In genomic region chr22:36541831-36542391, GRCh38 we compare ENCODE assay signal across 9 cellular contexts. TPM values are rescaled to one million over a fixed set of nuclear protein-coding genes. Genes with fewer than 3 reads are reported as not detected.
DNase-seq lines count a peak whose midpoint lies in the region; ATAC-seq and TF ChIP-seq lines count a peak whose summit lies in the region.
"Had no signal": no experiment of that assay in that cellular context is flagged by ENCODE, and none has a peak within 500 bp of the region (broad histone marks: within the 10 kb centered on the region; RNA-seq: fewer than 3 reads in every experiment).

No MANE protein-coding gene starts in this region.

- H3K4me3 ChIP-seq in RWPE2 (ENCODE audit: severe bottlenecking) (no peak overlapping the region), prostate gland (no peak overlapping the region), left ventricle myocardium inferior (no peak overlapping the region)

- CTCF ChIA-PET in Calu3 (lab: Charles Lee): interaction anchor here (1.4 kb wide), 1 partner anchor 234 kb away, joined by 5 read pairs; the partner anchor contains the start of gene IFT27

- H3K4me1 ChIP-seq in RWPE2 (ENCODE audit: insufficient read depth, poor library complexity, severe bottlenecking) (peaks cover 23% of the 10 kb centered on the region), prostate gland (replicated peaks) (no peaks in the 10 kb centered on the region), left ventricle myocardium inferior (no peaks in the 10 kb centered on the region)

- H3K36me3 Mint-ChIP-seq in Calu3 (ENCODE audit: insufficient read depth, unreplicated experiment): no peaks in the 10 kb centered on the region

- TF ChIP-seq POLR2A in prostate gland (IDR thresholded peaks at IDR 0.05): no peak

- H3K27ac ChIP-seq in RWPE2 (ENCODE audit: poor library complexity, severe bottlenecking) (peak overlapping the region; percentile 92), prostate gland (no peak overlapping the region), left ventricle myocardium inferior (replicated peaks) (no peak overlapping the region)

- BruUV-seq in Calu3 (replicated peaks; lab: Mats Ljungman, UMichigan): no TSS peak

- no peaks in the 10 kb centered on the region for H3K27me3 ChIP-seq in RWPE2 (ENCODE audit: insufficient read depth, poor library complexity, severe bottlenecking)
- H3K27me3 ChIP-seq in prostate gland (replicated peaks; ENCODE audit: insufficient read depth): no peaks in the 10 kb centered on the region
- H3K27me3 ChIP-seq in left ventricle myocardium inferior (ENCODE audit: low read depth): peaks cover 52% of the 10 kb centered on the region

- H3K4me1 Mint-ChIP-seq in Calu3 (ENCODE audit: low read depth, unreplicated experiment): peaks cover 12% of the 10 kb centered on the region

- peak; percentile 90 for ATAC-seq in RWPE2 (ENCODE audit: low read depth)
- no peak for ATAC-seq in GM19351 (IDR thresholded peaks at IDR 0.05; ENCODE audit: unreplicated experiment)
- no peak for ATAC-seq in HG03432 (IDR thresholded peaks at IDR 0.05; ENCODE audit: unreplicated experiment)

- H3K9me3 ChIP-seq in RWPE2 (ENCODE audit: severe bottlenecking): no peaks in the 10 kb centered on the region
- no peaks in the 10 kb centered on the region for H3K9me3 ChIP-seq in prostate gland
- no peaks in the 10 kb centered on the region for H3K9me3 ChIP-seq in left ventricle myocardium inferior (replicated peaks)

- H3K9me3 Mint-ChIP-seq in Calu3 (ENCODE audit: low read depth, unreplicated experiment): no peaks in the 10 kb centered on the region

- TF ChIP-seq CTCF in Calu3 (IDR thresholded peaks at IDR 0.05; ENCODE audit: unreplicated experiment): no peak
- no peak for TF ChIP-seq CTCF in RWPE2 (IDR thresholded peaks at IDR 0.05; ENCODE audit: poor library complexity, severe bottlenecking)
- TF ChIP-seq CTCF in prostate gland (IDR thresholded peaks at IDR 0.05): no peak
- no peak for TF ChIP-seq CTCF in left ventricle myocardium inferior (IDR thresholded peaks at IDR 0.05; ENCODE audit: borderline replicate concordance)

- no peak overlapping the region for H3K4me3 Mint-ChIP-seq in Calu3 (ENCODE audit: low read depth, unreplicated experiment)

- H3K27ac Mint-ChIP-seq in Calu3 (ENCODE audit: unreplicated experiment): no peak overlapping the region

- H3K27me3 Mint-ChIP-seq in Calu3 (ENCODE audit: unreplicated experiment): peaks cover 4% of the 10 kb centered on the region

- intact Hi-C loops in Calu3 (cut with micrococcal nuclease; ENCODE audit: unreplicated experiment): no loop called here
- intact Hi-C loops in prostate gland (cut with DNase I): no loop called here
- intact Hi-C loops in left ventricle myocardium inferior (cut with micrococcal nuclease): no loop called here

- DNase-seq in Calu3: peak; percentile 75
- DNase-seq in RWPE2 (ENCODE audit: low spot score): peak; percentile 82
- DNase-seq in astrocyte of the hippocampus (ENCODE audit: low read depth, low spot score): peak; percentile 89
- peak; percentile 33 for DNase-seq in prostate gland (ENCODE audit: low spot score)
- no peak for DNase-seq in NCI-H774 (lab: John Stamatoyannopoulos, UW)
- no peak for DNase-seq in left ventricle myocardium inferior
- DNase-seq: hippocampal formation had no signal

- WGBS in prostate gland: 34% methylated on average over 9 of the region's 9 CpGs

- H3K36me3 ChIP-seq in RWPE2 (ENCODE audit: low read depth): no peaks in the 10 kb centered on the region
- H3K36me3 ChIP-seq in prostate gland: no peaks in the 10 kb centered on the region
- H3K36me3 ChIP-seq in left ventricle myocardium inferior: no peaks in the 10 kb centered on the region

RNA-seq across cellular contexts. Expression of gene EIF3D, which starts 12.9 kb away (rescaled TPM):
- total RNA-seq in Calu3 (2022) (214 and 224 TPM in 2 replicates), prostate gland (100 to 1,000 TPM; 241 to 364 TPM), left ventricle myocardium inferior (75.4 TPM)

RNA-seq across cellular contexts. Expression of gene FOXRED2, which starts 35.1 kb away (rescaled TPM):
- total RNA-seq in Calu3 (2022) (27.9 and 29.4 TPM in 2 replicates), prostate gland (10 to 100 TPM; 24.7 to 33.7 TPM), left ventricle myocardium inferior (9.8 TPM)

Comparison
In these comparisons a context has a peak if more than half of its experiments do, and no peak if none do; other contexts are left out.
1. DNase-seq: peak in Calu3 (single experiment), RWPE2 (single experiment), astrocyte of the hippocampus (single experiment) and prostate gland (single experiment); none in NCI-H774 (single experiment) and left ventricle myocardium inferior (single experiment).